Comparison of ENCODE assay signal across 10 cellular contexts in genomic region chr15:57751177-57751800, GRCh38. TPM values are rescaled to one million over a fixed set of nuclear protein-coding genes. Genes with fewer than 3 reads are reported as not detected.
DNase-seq lines count a peak whose midpoint lies in the region; ATAC-seq and TF ChIP-seq lines count a peak whose summit lies in the region.
"Had no signal": no experiment of that assay in that cellular context is flagged by ENCODE, and none has a peak within 500 bp of the region (broad histone marks: within the 10 kb centered on the region; RNA-seq: fewer than 3 reads in every experiment).

No MANE protein-coding gene starts in this region.

- DNase-seq in NCI-H1105 treated with DMSO at 0.1 percent for 48 hours (lab: John Stamatoyannopoulos, UW) (peak; percentile 39), NCI-H1105 (lab: John Stamatoyannopoulos, UW) (no peak), SK-MEL-5 (ENCODE audit: low read depth, low spot score) (peak; percentile 63), glomerular endothelial cell (ENCODE audit: extremely low read depth, low read depth, low spot score) (peak; percentile 33), spleen (no peak), NCI-H2107 treated with DMSO at 0.1 percent for 48 hours (lab: John Stamatoyannopoulos, UW; ENCODE audit: unreplicated experiment) (no peak), DMS79 (lab: John Stamatoyannopoulos, UW) (no peak)
- DNase-seq: activated B cell treated with CpG ODN at 0.5 μM for 24 hours had no signal

- TF ChIP-seq CTCF in spleen (IDR thresholded peaks at IDR 0.05 in 8 of 11, conservative IDR thresholded peaks at IDR 0.05 in 3 of 11), result peak in 9 of 11 experiments; percentile 17 to 51 (median 34)

- no peak for ATAC-seq in HG02642 (IDR thresholded peaks at IDR 0.05; ENCODE audit: poor library complexity, unreplicated experiment)

- H3K9me3 ChIP-seq in spleen, result no peaks in the 10 kb centered on the region
- H3K9me3 ChIP-seq: BLaER1 treated with 17β-estradiol and CSF1 and Interleukin-3, amounts not matched to agents 10 nM and 100 nM had no signal

- WGBS in spleen, 5 donors, result 25 to 35% (median 28%) methylated on average over 3 of the region's 3 CpGs

- peaks cover 0 to 9% (median 0%) of the 10 kb centered on the region in 6 donors for H3K4me1 ChIP-seq in spleen
- H3K4me1 ChIP-seq: BLaER1 treated with 17β-estradiol and CSF1 and Interleukin-3, amounts not matched to agents 10 nM and 100 nM had no signal

- in situ Hi-C loops in SK-MEL-5 (cut with HindIII; ENCODE audit: low pct_unique_long_range_greater_than_20kb, low sequenced_read_pairs), result no loop called here

- TF ChIP-seq POLR2A in spleen (IDR thresholded peaks at IDR 0.05), result no peak

- no peak overlapping the region for H3K27ac ChIP-seq in spleen
- H3K27ac ChIP-seq: BLaER1 treated with 17β-estradiol and CSF1 and Interleukin-3, amounts not matched to agents 10 nM and 100 nM had no signal

- H3K27me3 ChIP-seq in spleen (replicated peaks in 1 of 7), result no peaks in the 10 kb centered on the region
- H3K27me3 ChIP-seq: BLaER1 treated with 17β-estradiol and CSF1 and Interleukin-3, amounts not matched to agents 10 nM and 100 nM had no signal

- H3K4me3 ChIP-seq in spleen, result no peak overlapping the region
- H3K4me3 ChIP-seq: BLaER1 treated with 17β-estradiol and CSF1 and Interleukin-3, amounts not matched to agents 10 nM and 100 nM had no signal

- intact Hi-C loops in spleen (cut with DNase I; ENCODE audit: low total_unique reads), result loop anchor here (10.0 kb wide), 2 partner anchors 104 to 314 kb away; partner anchors contain the start of gene ALDH1A2

- no peaks in the 10 kb centered on the region for H3K36me3 ChIP-seq in spleen
- H3K36me3 ChIP-seq: BLaER1 treated with 17β-estradiol and CSF1 and Interleukin-3, amounts not matched to agents 10 nM and 100 nM had no signal

RNA-seq across cellular contexts. Expression of gene POLR2M, which starts 44.8 kb away (rescaled TPM):
- total RNA-seq in SK-MEL-5 (2014; rRNA removed; shearing (Covaris generic)), result 339 and 530 TPM in 2 replicates
- 205 and 509 TPM in 2 replicates for polyA plus RNA-seq in SK-MEL-5 (2015; cell fraction: cytosol; rRNA removed)
- polyA plus RNA-seq in SK-MEL-5 (2015; cell fraction: nucleus; rRNA removed), result 15.3 and 209 TPM in 2 replicates
- total RNA-seq in glomerular endothelial cell, result 88.9 and 137 TPM in 2 replicates
- 100 to 1,000 TPM in 1 of 7 donors, 10 to 100 TPM in 6; 34.1 to 152 (median 73.3) TPM for total RNA-seq in spleen
- polyA plus RNA-seq in spleen, result 100 to 1,000 TPM in 1 of 3 donors, 10 to 100 TPM in 2; 33.5 to 163 (median 48.7) TPM

Comparison
In these comparisons a context has a peak if more than half of its experiments do, and no peak if none do; other contexts are left out.
1. DNase-seq: peak in NCI-H1105 treated with DMSO at 0.1 percent for 48 hours (single experiment), SK-MEL-5 (single experiment) and glomerular endothelial cell (single experiment); none in NCI-H1105 (single experiment), spleen (single experiment), NCI-H2107 treated with DMSO at 0.1 percent for 48 hours (single experiment) and DMS79 (single experiment).